15 cellular contexts compared by ENCODE assay signal in the genomic region with DNA sequence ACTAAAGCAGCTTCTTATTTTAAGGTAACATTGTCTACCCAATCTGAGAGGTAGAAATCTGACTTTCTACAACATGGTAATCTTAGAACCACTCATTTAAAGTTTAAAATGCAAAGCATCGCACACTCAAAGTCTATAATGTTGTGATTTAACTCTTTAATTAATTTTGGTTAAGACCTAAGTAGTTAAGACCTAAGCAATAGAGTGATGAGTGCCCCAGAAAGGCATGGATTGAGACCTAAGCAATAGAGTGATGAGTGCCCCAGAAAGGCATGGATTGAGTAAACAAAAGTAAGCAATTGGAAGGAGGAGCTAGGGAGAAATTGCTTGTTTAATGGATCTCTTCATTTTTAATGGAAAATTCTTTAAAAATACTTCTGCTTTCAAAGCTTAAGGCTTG.
DNase-seq lines count a peak whose midpoint lies in the region; ATAC-seq, FAIRE-seq and TF ChIP-seq lines count a peak whose summit lies in the region.
"Had no signal": no experiment of that assay in that cellular context is flagged by ENCODE, and none has a peak within 500 bp of the region (broad histone marks: within the 10 kb centered on the region; RNA-seq: fewer than 3 reads in every experiment).

No MANE protein-coding gene starts in this region.

- TF ChIP-seq POLR2A in H1 (IDR thresholded peaks at IDR 0.05; ENCODE audit: control extremely low read depth in 1 of 2, low read depth in 2 of 2, low read length in 2 of 2) (no peak), transverse colon (IDR thresholded peaks at IDR 0.05) (no peak)

- H3K9me3 ChIP-seq in H1 (ENCODE audit: insufficient read depth in 2 of 2, low read depth in 1 of 2, low read length in 1 of 2) (no peaks in the 10 kb centered on the region), osteoblast (ENCODE audit: low read depth, low read length) (no peaks in the 10 kb centered on the region), transverse colon (no peaks in the 10 kb centered on the region)
- H3K9me3 ChIP-seq: BE2C, Peyer's patch had no signal

- 100% methylated on average over 1 of the region's 1 CpG; no CpG with 5 or more reads in 1 of the 2 experiments for WGBS in H1 (ENCODE audit: extremely low coverage in 1 of 2, insufficient coverage in 1 of 2, insufficient read length in 1 of 2, insufficient replicate concordance in 2 of 2, low coverage in 1 of 2, low lambda C conversion rate in 2 of 2, missing lambda C conversion rate in 1 of 2), 2 experiments
- WGBS in transverse colon (ENCODE audit: low coverage in 1 of 2), 2 donors = 93 to 100% methylated on average over 1 of the region's 1 CpG

- in situ Hi-C loops in transverse colon (cut with MboI; ENCODE audit: low pct_ligation_motif_present in 1 of 4, low pct_unique_long_range_greater_than_20kb in 1 of 4, low sequenced_read_pairs in 3 of 4) = no loop called here

- H3K79me1 ChIP-seq in H1 (ENCODE audit: low read depth, low read length) = no peaks in the 10 kb centered on the region; the same call in 1 of the 2 replicates

- H3K23me2 ChIP-seq in H1 (ENCODE audit: low read depth, low read length) = no peaks in the 10 kb centered on the region

- H3K9ac ChIP-seq in H1 (replicated peaks in 1 of 4; ENCODE audit: extremely low read depth in 1 of 4, low read depth in 3 of 4, low read length in 3 of 4) = no peak overlapping the region

- H2AFZ ChIP-seq in H1 (ENCODE audit: low read length) (no peak overlapping the region), osteoblast (ENCODE audit: low read length) (no peak overlapping the region)

- peaks cover 0 to 1% (median 0%) of the 10 kb centered on the region in 4 experiments; a peak in 1 of 7 replicates for H3K27me3 ChIP-seq in H1 (replicated peaks in 1 of 4; ENCODE audit: control insufficient read depth in 3 of 4, extremely low read depth in 1 of 4, insufficient read depth in 3 of 4, low read length in 3 of 4)
- no peaks in the 10 kb centered on the region for H3K27me3 ChIP-seq in osteoblast (ENCODE audit: insufficient read depth, low read length)
- H3K27me3 ChIP-seq in transverse colon = no peaks in the 10 kb centered on the region
- H3K27me3 ChIP-seq: BE2C, Peyer's patch had no signal

- H2BK5ac ChIP-seq in H1 (ENCODE audit: low read depth, low read length) = no peak overlapping the region

- no peaks in the 10 kb centered on the region for H3K4me1 ChIP-seq in H1 (replicated peaks in 1 of 4; ENCODE audit: control insufficient read depth in 3 of 4, insufficient read depth in 4 of 4, low read length in 3 of 4)
- H3K4me1 ChIP-seq in osteoblast (ENCODE audit: insufficient read depth, low read length) = peaks cover 47% of the 10 kb centered on the region
- peaks cover 9 to 42% (median 16%) of the 10 kb centered on the region in 4 donors for H3K4me1 ChIP-seq in transverse colon
- H3K4me1 ChIP-seq: BE2C had no signal

- H4K8ac ChIP-seq in H1 (ENCODE audit: extremely low read depth, insufficient read depth, low read length) = no peak overlapping the region

- no peak overlapping the region for H4K5ac ChIP-seq in H1 (ENCODE audit: insufficient read length, low read depth, low read length)

- CTCF ChIA-PET in H1 (lab: Charles Lee; ENCODE audit: partially characterized antibody) = no interaction called here

- H3K4me3 ChIP-seq in H1 (ENCODE audit: extremely low read depth in 1 of 4, insufficient read depth in 2 of 4, low read depth in 3 of 4, low read length in 4 of 4) = no peak overlapping the region
- peak overlapping the region; percentile 8 for H3K4me3 ChIP-seq in osteoblast (ENCODE audit: insufficient read depth, low read length)
- no peak overlapping the region for H3K4me3 ChIP-seq in transverse colon
- H3K4me3 ChIP-seq: Peyer's patch, skin epidermis had no signal

- H3K27ac ChIP-seq in H1 (ENCODE audit: low read depth, low read length) (no peak overlapping the region), osteoblast (ENCODE audit: low read depth, low read length) (peak overlapping the region; percentile 65), transverse colon (no peak overlapping the region)
- H3K27ac ChIP-seq: Peyer's patch had no signal

- H3K36me3 ChIP-seq in H1 (ENCODE audit: control insufficient read depth in 2 of 4, insufficient read depth in 4 of 4, low read length in 3 of 4) (peaks cover 2 to 49% (median 34%) of the 10 kb centered on the region in 4 experiments), osteoblast (ENCODE audit: insufficient read depth, low read length) (peaks cover 12% of the 10 kb centered on the region), transverse colon (no peaks in the 10 kb centered on the region)
- H3K36me3 ChIP-seq: Peyer's patch had no signal

- H3K18ac ChIP-seq in H1 (ENCODE audit: extremely low read depth, low read length) = no peak overlapping the region

- H4K20me1 ChIP-seq in H1 (replicated peaks in 1 of 2; ENCODE audit: control insufficient read depth in 1 of 2, insufficient read depth in 2 of 2, low read length in 2 of 2) (peaks cover 0 to 1% of the 10 kb centered on the region in 2 experiments), osteoblast (ENCODE audit: insufficient read depth, low read length) (no peaks in the 10 kb centered on the region)

- no peak for TF ChIP-seq RAD21 in H1 (IDR thresholded peaks at IDR 0.05 in 1 of 2, conservative IDR thresholded peaks at IDR 0.05 in 1 of 2; ENCODE audit: low read depth in 2 of 2, low read length in 2 of 2)

- H3K14ac ChIP-seq in H1 (ENCODE audit: insufficient read length) = no peak overlapping the region

- H2AK5ac ChIP-seq in H1 (ENCODE audit: low read depth, low read length) = no peak overlapping the region

- TF ChIP-seq EP300 in H1 (IDR thresholded peaks at IDR 0.05; ENCODE audit: borderline replicate concordance in 1 of 2, low read depth in 2 of 2, low read length in 2 of 2) (no peak), transverse colon (IDR thresholded peaks at IDR 0.05; ENCODE audit: low read depth) (no peak)

- POLR2A ChIA-PET in H1 (lab: Charles Lee; ENCODE audit: partially characterized antibody) = interaction anchor here (0.7 kb wide), 1 partner anchor 8 kb away, joined by 3 read pairs; no protein-coding TSS in a partner anchor

- H2BK12ac ChIP-seq in H1 (ENCODE audit: low read depth, low read length) = no peak overlapping the region

- intact Hi-C loops in transverse colon (cut with DNase I; ENCODE audit: low total_unique reads) = no loop called here

- no peak overlapping the region for H3K23ac ChIP-seq in H1 (ENCODE audit: insufficient read length)

- H3K79me2 ChIP-seq in H1 (ENCODE audit: control insufficient read depth in 1 of 2, insufficient read depth in 2 of 2, low read length in 2 of 2) (no peaks in the 10 kb centered on the region), osteoblast (ENCODE audit: insufficient read depth, low read length) (no peaks in the 10 kb centered on the region)

- H4K91ac ChIP-seq in H1 (replicated peaks; ENCODE audit: insufficient read length, low read length) = no peak overlapping the region

- H3K56ac ChIP-seq in H1 (replicated peaks; ENCODE audit: insufficient read length, low read depth, low read length) = no peak overlapping the region

- TF ChIP-seq CTCF in H1 (IDR thresholded peaks at IDR 0.05; ENCODE audit: control extremely low read depth in 1 of 3, insufficient read depth in 1 of 3, low read depth in 1 of 3, low read length in 3 of 3) (no peak), osteoblast (IDR thresholded peaks at IDR 0.05; ENCODE audit: extremely low read depth, low read depth, low read length) (no peak), transverse colon (IDR thresholded peaks at IDR 0.05) (no peak)

- DNase-seq in EL (peak; percentile 63), H1 (ENCODE audit: low read depth in 1 of 2, low spot score in 2 of 2) (no peak), osteoblast (ENCODE audit: insufficient read length, low spot score, missing footprints) (no peak), SKM-1 treated with dmso at 0.1 percent for 144 hours (lab: John Stamatoyannopoulos, UW; ENCODE audit: unreplicated experiment) (no peak), NCI-H748 (lab: John Stamatoyannopoulos, UW; ENCODE audit: unreplicated experiment) (no peak), transverse colon (no peak)
- DNase-seq: activated CD4-positive, CD25-positive, alpha-beta regulatory T cell; activated naive CD4-positive, alpha-beta T cell treated with anti-CD3 and anti-CD28 coated beads for 36 hours; BE2C; DND-41; KG1; Peyer's patch had no signal

- H2BK20ac ChIP-seq in H1 (ENCODE audit: low read length) = no peak overlapping the region

- H2BK15ac ChIP-seq in H1 (ENCODE audit: low read length) = no peak overlapping the region

- H3K4me2 ChIP-seq in H1 (ENCODE audit: insufficient read depth in 1 of 2, low read depth in 2 of 2, low read length in 2 of 2) (no peak overlapping the region), osteoblast (ENCODE audit: insufficient read depth, low read length) (peak overlapping the region; percentile 49)

- no peak for FAIRE-seq in H1 (lab: Jason Lieb, UNC)

- no peak overlapping the region for H3K4ac ChIP-seq in H1 (replicated peaks; ENCODE audit: insufficient read length, low read depth, low read length)

- no peak overlapping the region for H2BK120ac ChIP-seq in H1 (replicated peaks; ENCODE audit: low read depth, low read length)

- ATAC-seq in SK-N-SH treated with all-trans-retinoic acid at 6 μM for 48 hours (peak; percentile 28; the same call in 1 of the 3 replicates), GM19395 (IDR thresholded peaks at IDR 0.05; ENCODE audit: unreplicated experiment) (no peak)

TF ChIP-seq in SK-N-SH treated with all-trans-retinoic acid at 6 μM for 48 hours, 23 proteins besides CTCF, POLR2A, EP300 and RAD21 (continues in another document):
- TF ChIP-seq, protein P1, sequence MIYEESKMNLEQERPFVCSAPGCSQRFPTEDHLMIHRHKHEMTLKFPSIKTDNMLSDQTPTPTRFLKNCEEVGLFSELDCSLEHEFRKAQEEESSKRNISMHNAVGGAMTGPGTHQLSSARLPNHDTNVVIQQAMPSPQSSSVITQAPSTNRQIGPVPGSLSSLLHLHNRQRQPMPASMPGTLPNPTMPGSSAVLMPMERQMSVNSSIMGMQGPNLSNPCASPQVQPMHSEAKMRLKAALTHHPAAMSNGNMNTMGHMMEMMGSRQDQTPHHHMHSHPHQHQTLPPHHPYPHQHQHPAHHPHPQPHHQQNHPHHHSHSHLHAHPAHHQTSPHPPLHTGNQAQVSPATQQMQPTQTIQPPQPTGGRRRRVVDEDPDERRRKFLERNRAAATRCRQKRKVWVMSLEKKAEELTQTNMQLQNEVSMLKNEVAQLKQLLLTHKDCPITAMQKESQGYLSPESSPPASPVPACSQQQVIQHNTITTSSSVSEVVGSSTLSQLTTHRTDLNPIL (CRISPR knock-in tag; IDR thresholded peaks at IDR 0.05; ENCODE audit: low read depth) = no peak

TF ChIP-seq in H1, 55 proteins besides CTCF, POLR2A, EP300 and RAD21:
- TF ChIP-seq GTF2F1 (IDR thresholded peaks at IDR 0.05; ENCODE audit: borderline replicate concordance, low read depth, low read length) (no peak), SRF (IDR thresholded peaks at IDR 0.05; ENCODE audit: low read depth, low read length) (peak; percentile 40; the same call in 1 of the 2 replicates)
